ENCODE assay signal across 22 cellular contexts in genomic region chr6:71391126-71391525, GRCh38.
"Had no signal": no experiment of that assay in that cellular context is flagged by ENCODE, and none has a peak within 500 bp of the region (broad histone marks: within the 10 kb centered on the region; RNA-seq: fewer than 3 reads in every experiment).

No MANE protein-coding gene starts in this region.

- H3K36me3 ChIP-seq: colonic mucosa, left lung, pancreas, sigmoid colon had no signal

- H3K4me3 ChIP-seq: body of pancreas, colonic mucosa, left lung, mucosa of descending colon, pancreas, sigmoid colon had no signal

- H3K27ac ChIP-seq: colonic mucosa, pancreas, sigmoid colon had no signal

- H3K27ac Mint-ChIP-seq: activated CD4-positive, alpha-beta T cell treated with anti-CD3 and anti-CD28 coated beads, Interleukin-2, amount 10 ng/mL, durations not matched to agents 24 days and 14 days; activated CD8-positive, alpha-beta T cell treated with anti-CD3 and anti-CD28 coated beads for 36 hours; activated naive CD8-positive, alpha-beta T cell treated with anti-CD3 and anti-CD28 coated beads for 36 hours; activated T-helper 17 cell treated with anti-CD3 and anti-CD28 coated beads, Interleukin-2, amount 50 U/mL, for 72 hours; naive B cell; stimulated activated naive B cell treated with anti-CD40 and anti-IgM and Interleukin-4, amounts not matched to agents 10 μg/mL and 1 μg/mL and 100 μg/mL, for 72 hours; T-cell had no signal

- ATAC-seq: activated CD8-positive, alpha-beta T cell treated with anti-CD3 and anti-CD28 coated beads for 36 hours; activated T-helper 17 cell treated with anti-CD3 and anti-CD28 coated beads, Interleukin-2, amount 50 U/mL, for 72 hours; body of pancreas; left lung; mucosa of descending colon; pancreas; stimulated activated naive B cell treated with anti-CD40 and anti-IgM and Interleukin-4, amounts not matched to agents 10 μg/mL and 1 μg/mL and 100 μg/mL, for 72 hours; T-cell had no signal

- H3K9me3 Mint-ChIP-seq: activated CD4-positive, alpha-beta T cell treated with anti-CD3 and anti-CD28 coated beads, Interleukin-2, amount 10 ng/mL, durations not matched to agents 24 days and 14 days; activated CD8-positive, alpha-beta T cell treated with anti-CD3 and anti-CD28 coated beads for 36 hours; activated naive CD8-positive, alpha-beta T cell treated with anti-CD3 and anti-CD28 coated beads for 36 hours; activated T-helper 17 cell treated with anti-CD3 and anti-CD28 coated beads, Interleukin-2, amount 50 U/mL, for 72 hours; naive B cell; stimulated activated naive B cell treated with anti-CD40 and anti-IgM and Interleukin-4, amounts not matched to agents 10 μg/mL and 1 μg/mL and 100 μg/mL, for 72 hours; T-cell had no signal

- H3K4me1 Mint-ChIP-seq: activated CD4-positive, alpha-beta T cell treated with anti-CD3 and anti-CD28 coated beads, Interleukin-2, amount 10 ng/mL, durations not matched to agents 24 days and 14 days; activated naive CD8-positive, alpha-beta T cell treated with anti-CD3 and anti-CD28 coated beads for 36 hours; activated T-helper 17 cell treated with anti-CD3 and anti-CD28 coated beads, Interleukin-2, amount 50 U/mL, for 72 hours; T-cell had no signal

- H3K9me3 ChIP-seq: body of pancreas, colonic mucosa, left lung, mucosa of descending colon, pancreas, sigmoid colon had no signal

- H3K4me3 Mint-ChIP-seq: activated CD4-positive, alpha-beta T cell treated with anti-CD3 and anti-CD28 coated beads, Interleukin-2, amount 10 ng/mL, durations not matched to agents 24 days and 14 days; activated CD8-positive, alpha-beta T cell treated with anti-CD3 and anti-CD28 coated beads for 36 hours; activated naive CD8-positive, alpha-beta T cell treated with anti-CD3 and anti-CD28 coated beads for 36 hours; activated T-helper 17 cell treated with anti-CD3 and anti-CD28 coated beads, Interleukin-2, amount 50 U/mL, for 72 hours; naive B cell; stimulated activated naive B cell treated with anti-CD40 and anti-IgM and Interleukin-4, amounts not matched to agents 10 μg/mL and 1 μg/mL and 100 μg/mL, for 72 hours; T-cell had no signal

- H3K36me3 Mint-ChIP-seq: activated naive CD8-positive, alpha-beta T cell treated with anti-CD3 and anti-CD28 coated beads for 36 hours; naive B cell; stimulated activated naive B cell treated with anti-CD40 and anti-IgM and Interleukin-4, amounts not matched to agents 10 μg/mL and 1 μg/mL and 100 μg/mL, for 72 hours; T-cell had no signal

- H3K27me3 ChIP-seq: body of pancreas, colonic mucosa, left lung, pancreas, sigmoid colon had no signal

- H3K4me1 ChIP-seq: colonic mucosa had no signal

- DNase-seq: activated CD4-positive, alpha-beta T cell treated with anti-CD3 and anti-CD28 coated beads, Interleukin-2, amount 10 ng/mL, durations not matched to agents 24 days and 14 days; activated CD4-positive, CD25-positive, alpha-beta regulatory T cell; activated CD8-positive, alpha-beta T cell treated with anti-CD3 and anti-CD28 coated beads for 36 hours; activated naive CD4-positive, alpha-beta T cell; activated naive CD8-positive, alpha-beta T cell treated with anti-CD3 and anti-CD28 coated beads for 36 hours; activated T-cell treated with anti-CD3 and anti-CD28 coated beads, Interleukin-2, amount 50 U/mL, for 1 hour; amniotic stem cell; body of pancreas; central memory CD4-positive, alpha-beta T cell; colonic mucosa; erythroblast; foreskin melanocyte; kidney; left lung; mesenchymal stem cell; mucosa of descending colon; naive B cell; pancreas; sigmoid colon; stimulated activated naive B cell treated with anti-CD40 and anti-IgM and Interleukin-4, amounts not matched to agents 10 μg/mL and 1 μg/mL and 100 μg/mL, for 72 hours; T-cell had no signal
